1 cellular context compared by ENCODE assay signal in genomic region chr15:64387562-64388168, GRCh38.
TF ChIP-seq lines count a peak whose summit lies in the region.

Gene TRIP4, plus strand, starts transcription at chr15:64387836. Its CDS starts 28 bp downstream, at chr15:64387864.

TF ChIP-seq in HEK293, 187 proteins besides CTCF, POLR2A, EP300 and RAD21 (continued from another document and continues in another):
- peak; percentile 94 for TF ChIP-seq ZNF394 (tag by site-specific recombination; IDR thresholded peaks at IDR 0.05; ENCODE audit: borderline replicate concordance)
- TF ChIP-seq ZNF169 (tag by site-specific recombination; IDR thresholded peaks at IDR 0.05) = no peak
- TF ChIP-seq ZNF248 (tag by site-specific recombination; IDR thresholded peaks at IDR 0.05) = no peak
- TF ChIP-seq ZNF148 (tag by site-specific recombination; IDR thresholded peaks at IDR 0.05; ENCODE audit: borderline replicate concordance) = peak; percentile 93; the same call in 1 of the 2 replicates
- TF ChIP-seq KLF1 (tag by site-specific recombination; IDR thresholded peaks at IDR 0.05) = peak; percentile 92
- peak; percentile 82 for TF ChIP-seq ZNF518A (tag by site-specific recombination; conservative IDR thresholded peaks at IDR 0.05; ENCODE audit: low read depth)
- peak; percentile 50 for TF ChIP-seq ZBTB26 (tag by site-specific recombination; optimal IDR thresholded peaks at IDR 0.05)
- no peak for TF ChIP-seq ZNF426 (tag by site-specific recombination; IDR thresholded peaks at IDR 0.05)
- no peak for TF ChIP-seq ZNF211 (tag by site-specific recombination; IDR thresholded peaks at IDR 0.05; ENCODE audit: low read depth)
- TF ChIP-seq ZNF324 (tag by site-specific recombination; IDR thresholded peaks at IDR 0.05) = peak; percentile 100
- no peak for TF ChIP-seq ZNF530 (tag by site-specific recombination; IDR thresholded peaks at IDR 0.05; ENCODE audit: low read depth)
- 0 out of 2 replicates have a peak, but pooled peaks have one; percentile 16 for TF ChIP-seq HIC1 (tag by site-specific recombination; IDR thresholded peaks at IDR 0.05)
- peak; percentile 96 for TF ChIP-seq ZNF692 (tag by site-specific recombination; IDR thresholded peaks at IDR 0.05)
- TF ChIP-seq ZNF513 (tag by site-specific recombination; IDR thresholded peaks at IDR 0.05) = no peak; the same call in 1 of the 2 replicates
- TF ChIP-seq ZNF48 (tag by site-specific recombination; IDR thresholded peaks at IDR 0.05) = no peak
- peak; percentile 87 for TF ChIP-seq ZBTB8A (tag by site-specific recombination; IDR thresholded peaks at IDR 0.05)
- TF ChIP-seq ZNF621 (tag by site-specific recombination; IDR thresholded peaks at IDR 0.05) = no peak
- no peak for TF ChIP-seq ZNF654 (tag by site-specific recombination; IDR thresholded peaks at IDR 0.05; ENCODE audit: low read depth)
- no peak for TF ChIP-seq REST (tag by site-specific recombination; IDR thresholded peaks at IDR 0.05)
- TF ChIP-seq ZNF280D (tag by site-specific recombination; IDR thresholded peaks at IDR 0.05) = peak; percentile 95
- TF ChIP-seq ZSCAN5A (tag by site-specific recombination; IDR thresholded peaks at IDR 0.05) = peak; percentile 99
- no peak for TF ChIP-seq ZNF677 (tag by site-specific recombination; IDR thresholded peaks at IDR 0.05)
- TF ChIP-seq PRDM1 (tag by site-specific recombination; IDR thresholded peaks at IDR 0.05) = peak; percentile 33; the same call in 1 of the 2 replicates
- TF ChIP-seq ZNF292 (tag by site-specific recombination; IDR thresholded peaks at IDR 0.05; ENCODE audit: borderline replicate concordance, low read depth) = no peak
- no peak for TF ChIP-seq ZNF302 (tag by site-specific recombination; IDR thresholded peaks at IDR 0.05; ENCODE audit: low read depth)
- TF ChIP-seq ZNF354C (tag by site-specific recombination; IDR thresholded peaks at IDR 0.05; ENCODE audit: borderline replicate concordance, low read depth) = no peak
